Comparison of ENCODE assay signal across 8 cellular contexts in the genomic region with DNA sequence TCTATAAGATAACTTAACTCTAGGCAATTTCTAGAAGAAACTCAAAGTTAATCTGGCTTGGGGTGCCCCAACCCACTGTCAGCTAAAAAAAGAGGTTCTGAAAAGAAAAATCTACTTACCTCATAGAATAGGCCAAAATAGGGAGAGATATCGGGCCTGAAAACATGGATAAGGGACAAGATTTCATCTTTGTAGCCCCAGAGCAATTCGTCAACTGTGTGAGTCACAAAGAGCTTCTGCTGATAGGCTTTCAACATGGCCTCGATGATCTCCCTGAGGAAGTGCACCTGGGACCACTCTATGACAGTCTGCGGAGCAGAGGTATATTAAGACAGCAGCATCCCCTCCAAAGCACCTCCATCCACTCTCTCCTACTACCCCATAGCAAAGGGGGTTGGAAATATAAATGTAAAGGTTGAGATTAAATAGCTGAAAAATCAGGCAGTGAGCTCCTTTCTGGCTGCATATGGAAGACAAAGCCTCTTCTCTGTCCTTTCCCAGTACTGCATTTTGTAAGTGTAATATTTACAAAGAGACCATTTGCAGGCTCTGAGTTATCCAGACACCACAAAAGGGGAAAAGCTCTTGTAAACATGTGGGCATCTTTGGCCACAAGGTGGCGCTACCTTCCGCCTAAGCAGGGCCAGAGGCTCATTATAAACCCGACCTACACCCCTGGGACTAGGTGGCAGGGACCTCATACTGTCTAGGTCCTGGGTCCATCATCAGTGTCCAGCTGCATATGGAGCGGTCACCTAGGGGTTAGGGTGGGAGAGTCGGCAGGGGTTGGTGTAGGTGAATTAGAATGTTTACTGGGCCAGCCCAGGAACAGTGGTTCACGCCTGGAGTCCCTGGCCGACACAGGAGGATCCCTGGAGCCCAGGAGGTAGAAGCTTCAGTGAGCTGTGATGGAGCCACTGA. TPM values are rescaled to one million over a fixed set of nuclear protein-coding genes. Genes with fewer than 3 reads are reported as not detected.
DNase-seq lines count a peak whose midpoint lies in the region; ATAC-seq and TF ChIP-seq lines count a peak whose summit lies in the region.

No MANE protein-coding gene starts in this region.

- H2BK15ac ChIP-seq in neuronal stem cell (ENCODE audit: low read length) = no peak overlapping the region

- ATAC-seq in GM21737 (IDR thresholded peaks at IDR 0.05; ENCODE audit: unreplicated experiment) = peak; percentile 71
- peak; percentile 84 to 90 for ATAC-seq in activated T-cell treated with anti-CD3 and anti-CD28 coated beads, Interleukin-2, amount 50 U/mL, for 72 hours (replicated peaks in 1 of 2)

- H3K36me3 Mint-ChIP-seq in activated T-cell treated with anti-CD3 and anti-CD28 coated beads, Interleukin-2, amount 50 U/mL, for 72 hours (ENCODE audit: insufficient read depth in 2 of 2) = no peaks in the 10 kb centered on the region

- TF ChIP-seq CTCF in LNCAP (IDR thresholded peaks at IDR 0.05) = peak; percentile 86

- H3K9ac ChIP-seq in neuronal stem cell (ENCODE audit: low read depth, low read length, poor library complexity) (no peak overlapping the region), subcutaneous abdominal adipose tissue (ENCODE audit: low read length in 5 of 5) (no peak overlapping the region)

- H3K4me3 Mint-ChIP-seq in activated T-cell treated with anti-CD3 and anti-CD28 coated beads, Interleukin-2, amount 50 U/mL, for 72 hours = no peak overlapping the region

- no peak overlapping the region for H2BK12ac ChIP-seq in neuronal stem cell (ENCODE audit: low read length)

- no peaks in the 10 kb centered on the region for H3K27me3 Mint-ChIP-seq in activated T-cell treated with anti-CD3 and anti-CD28 coated beads, Interleukin-2, amount 50 U/mL, for 72 hours (ENCODE audit: low read depth)

- no CpG with 5 or more reads among the region's 11 CpGs for WGBS in neuronal stem cell (ENCODE audit: extremely low coverage in 2 of 2, insufficient read length in 2 of 2, insufficient replicate concordance in 1 of 2), 2 donors

- H2BK120ac ChIP-seq in neuronal stem cell (ENCODE audit: low read depth, low read length) = no peak overlapping the region

- no peak overlapping the region for H4K8ac ChIP-seq in neuronal stem cell (ENCODE audit: low read depth, low read length)

- no peak overlapping the region for H3K4ac ChIP-seq in neuronal stem cell (ENCODE audit: low read length)

- H3K27ac Mint-ChIP-seq in activated T-cell treated with anti-CD3 and anti-CD28 coated beads, Interleukin-2, amount 50 U/mL, for 72 hours = no peak overlapping the region

- H2AK5ac ChIP-seq in neuronal stem cell (ENCODE audit: low read depth, low read length) = no peak overlapping the region

- no peaks in the 10 kb centered on the region for H3K27me3 ChIP-seq in neuronal stem cell (ENCODE audit: control insufficient read depth in 3 of 3, insufficient read depth in 3 of 3, low read depth in 1 of 3, low read length in 3 of 3)
- no peaks in the 10 kb centered on the region for H3K27me3 ChIP-seq in subcutaneous abdominal adipose tissue (ENCODE audit: control insufficient read depth in 5 of 5, insufficient read depth in 4 of 5, low read length in 5 of 5)

- no peak overlapping the region for H4K91ac ChIP-seq in neuronal stem cell (ENCODE audit: low read depth, low read length, poor library complexity)

- H3K9me3 ChIP-seq in neuronal stem cell (replicated peaks in 1 of 2; ENCODE audit: control insufficient read depth in 2 of 2, insufficient read depth in 1 of 2, low read depth in 1 of 2, low read length in 2 of 2) (no peaks in the 10 kb centered on the region), subcutaneous abdominal adipose tissue (ENCODE audit: control insufficient read depth in 5 of 5, low read length in 5 of 5) (no peaks in the 10 kb centered on the region)

- no peak overlapping the region for H3K14ac ChIP-seq in neuronal stem cell (ENCODE audit: low read length)

- DNase-seq in DMS53 treated with DMSO at 0.1 percent for 48 hours (lab: John Stamatoyannopoulos, UW; ENCODE audit: unreplicated experiment) = peak; percentile 60
- peak; percentile 67 for DNase-seq in RPMI7951 (ENCODE audit: low read depth)
- peak; percentile 81 to 86 for DNase-seq in activated T-cell treated with anti-CD3 and anti-CD28 coated beads, Interleukin-2, amount 50 U/mL, for 72 hours
- peak; percentile 65 for DNase-seq in fibroblast of the conjunctiva (ENCODE audit: low read depth)
- DNase-seq in neuronal stem cell (ENCODE audit: low spot score) = peak; percentile 84

- no peak overlapping the region for H3K18ac ChIP-seq in neuronal stem cell (ENCODE audit: low read length)

- H3K4me3 ChIP-seq in neuronal stem cell (ENCODE audit: low read length in 2 of 2) = no peak overlapping the region
- H3K4me3 ChIP-seq in subcutaneous abdominal adipose tissue (ENCODE audit: low read depth in 1 of 5, low read length in 5 of 5) = no peak overlapping the region

- H3K79me1 ChIP-seq in neuronal stem cell (ENCODE audit: low read depth, low read length) = no peaks in the 10 kb centered on the region

- peaks cover 5% of the 10 kb centered on the region for H3K4me1 Mint-ChIP-seq in activated T-cell treated with anti-CD3 and anti-CD28 coated beads, Interleukin-2, amount 50 U/mL, for 72 hours (ENCODE audit: low read depth)

- H3K27ac ChIP-seq in neuronal stem cell (replicated peaks; ENCODE audit: low read length) = no peak overlapping the region
- H3K27ac ChIP-seq in subcutaneous abdominal adipose tissue (ENCODE audit: low read depth, low read length) = peak overlapping the region; percentile 69

- H3K4me2 ChIP-seq in neuronal stem cell (ENCODE audit: insufficient read depth, low read length, poor library complexity, severe bottlenecking) = no peak overlapping the region

- H2AFZ ChIP-seq in neuronal stem cell (ENCODE audit: low read length) = no peak overlapping the region

- H3K36me3 ChIP-seq in neuronal stem cell (replicated peaks in 1 of 2; ENCODE audit: control insufficient read depth in 2 of 2, insufficient read depth in 2 of 2, low read length in 2 of 2) (peaks cover 4 to 55% of the 10 kb centered on the region in 2 donors), subcutaneous abdominal adipose tissue (ENCODE audit: control insufficient read depth in 5 of 5, insufficient read depth in 5 of 5, low read length in 5 of 5) (peaks cover 15 to 29% (median 20%) of the 10 kb centered on the region in 5 donors)

- no peak overlapping the region for H2BK5ac ChIP-seq in neuronal stem cell (ENCODE audit: low read length)

- no peak overlapping the region for H3K23ac ChIP-seq in neuronal stem cell (ENCODE audit: low read depth, low read length, poor library complexity)

- no peaks in the 10 kb centered on the region for H3K9me3 Mint-ChIP-seq in activated T-cell treated with anti-CD3 and anti-CD28 coated beads, Interleukin-2, amount 50 U/mL, for 72 hours

- H3K4me1 ChIP-seq in neuronal stem cell (ENCODE audit: control insufficient read depth in 2 of 2, insufficient read depth in 1 of 2, low read depth in 1 of 2, low read length in 2 of 2) (no peaks in the 10 kb centered on the region), subcutaneous abdominal adipose tissue (ENCODE audit: control insufficient read depth in 5 of 5, insufficient read depth in 5 of 5, low read length in 5 of 5) (peaks cover 0 to 17% (median 13%) of the 10 kb centered on the region in 5 donors)

RNA-seq across cellular contexts. Expression of a gene that starts 31.5 kb away (rescaled TPM):
- total RNA-seq in RPMI7951 (2014; rRNA removed; shearing (Covaris generic)) = 57.5 and 71.5 TPM in 2 replicates
- total RNA-seq in activated T-cell treated with anti-CD3 and anti-CD28 coated beads, Interleukin-2, amount 50 U/mL, for 72 hours = 10 to 100 TPM; 51.3 to 51.9 TPM
- polyA plus RNA-seq in neuronal stem cell (2013, experiment 1 of 2) = 49.9 TPM
- 48.7 TPM for polyA plus RNA-seq in neuronal stem cell (2013, experiment 2 of 2)

RNA-seq across cellular contexts. Expression of a gene that starts 34.0 kb away (rescaled TPM):
- 151 and 165 TPM in 2 replicates for total RNA-seq in RPMI7951 (2014; rRNA removed; shearing (Covaris generic))
- total RNA-seq in activated T-cell treated with anti-CD3 and anti-CD28 coated beads, Interleukin-2, amount 50 U/mL, for 72 hours = 1 to 10 TPM; 5.1 to 8.1 TPM
- 54.0 TPM for polyA plus RNA-seq in neuronal stem cell (2013, experiment 1 of 2)
- polyA plus RNA-seq in neuronal stem cell (2013, experiment 2 of 2) = 54.0 TPM

Comparison
In these comparisons a context has a peak if more than half of its experiments do, and no peak if none do; other contexts are left out.
1. RNA of a gene that starts 34.0 kb away (total RNA-seq): 151 to 165 TPM in RPMI7951; 5.1 to 8.1 TPM in activated T-cell treated with anti-CD3 and anti-CD28 coated beads, Interleukin-2, amount 50 U/mL, for 72 hours; every median in the first group is over 10 times any median in the second.
2. Peak in every context shown above with its lines, with median percentiles within 50 percentile points of each other: DNase-seq.